In genomic region chr3:179750720-179751328, GRCh38 we compare ENCODE assay signal across 8 cellular contexts.
A peak's percentile ranks its signal among the peaks of the same experiment; 100 is the strongest.
DNase-seq lines count a peak whose midpoint lies in the region; ATAC-seq and TF ChIP-seq lines count a peak whose summit lies in the region.

No MANE protein-coding gene starts in this region.

- H3K4me2 ChIP-seq in MM.1S (ENCODE audit: low read depth, low read length) (no peak overlapping the region), mesendoderm (ENCODE audit: low read length) (no peak overlapping the region)

- no peaks in the 10 kb centered on the region for H3K79me1 ChIP-seq in mesendoderm (ENCODE audit: low read length)

- no peak overlapping the region for H3K27ac Mint-ChIP-seq in stimulated activated naive CD8-positive, alpha-beta T cell treated with anti-CD3 and anti-CD28 coated beads, Interleukin-15, amount 100 ng/mL, for 72 hours

- H3K27me3 Mint-ChIP-seq in stimulated activated naive CD8-positive, alpha-beta T cell treated with anti-CD3 and anti-CD28 coated beads, Interleukin-15, amount 100 ng/mL, for 72 hours: no peaks in the 10 kb centered on the region

- H3K27ac ChIP-seq in MM.1S (ENCODE audit: low read length): no peak overlapping the region
- no peak overlapping the region for H3K27ac ChIP-seq in mesendoderm (ENCODE audit: low read depth, low read length)
- H3K27ac ChIP-seq in uterus: no peak overlapping the region

- H2BK15ac ChIP-seq in mesendoderm (replicated peaks; ENCODE audit: low read depth): no peak overlapping the region

- H2BK5ac ChIP-seq in mesendoderm (ENCODE audit: low read length): no peak overlapping the region

- H3K9ac ChIP-seq in MM.1S (ENCODE audit: low read length) (no peak overlapping the region), adipocyte (ENCODE audit: low read length) (no peak overlapping the region), mesendoderm (ENCODE audit: low read length) (no peak overlapping the region)

- H3K4me3 Mint-ChIP-seq in stimulated activated naive CD8-positive, alpha-beta T cell treated with anti-CD3 and anti-CD28 coated beads, Interleukin-15, amount 100 ng/mL, for 72 hours: no peak overlapping the region

- no peaks in the 10 kb centered on the region for H3K9me3 Mint-ChIP-seq in stimulated activated naive CD8-positive, alpha-beta T cell treated with anti-CD3 and anti-CD28 coated beads, Interleukin-15, amount 100 ng/mL, for 72 hours

- no peak overlapping the region for H3K18ac ChIP-seq in mesendoderm (ENCODE audit: low read length)

- no peak for TF ChIP-seq POLR2A in uterus (IDR thresholded peaks at IDR 0.05)

- H3K9me2 ChIP-seq in MM.1S (replicated peaks; ENCODE audit: insufficient read depth, low read length): no peaks in the 10 kb centered on the region

- intact Hi-C loops in uterus (cut with DNase I; ENCODE audit: low total_unique reads): no loop called here

- H2AK5ac ChIP-seq in mesendoderm (ENCODE audit: low read length): no peak overlapping the region

- TF ChIP-seq CTCF in BE2C (IDR thresholded peaks at IDR 0.05; ENCODE audit: low read depth, low read length) (peak; percentile 79), MM.1S (IDR thresholded peaks at IDR 0.05; ENCODE audit: low read length) (peak; percentile 57), uterus (IDR thresholded peaks at IDR 0.05) (peak in 1 of 4 experiments; percentile 17)

- no peak overlapping the region for H2AFZ ChIP-seq in MM.1S (ENCODE audit: low read length)

- no CpG with 5 or more reads among the region's 6 CpGs for WGBS in mesendoderm (ENCODE audit: extremely low coverage, insufficient coverage, low lambda C conversion rate)

- DNase-seq in BE2C (peak; percentile 18), MM.1S (no peak), adipocyte (ENCODE audit: low read depth) (peak; percentile 64), mesendoderm (peak; percentile 35), uterus (no peak)
- DNase-seq in stimulated activated naive CD8-positive, alpha-beta T cell treated with anti-CD3 and anti-CD28 coated beads, Interleukin-15, amount 100 ng/mL, for 72 hours: no peak

- no peaks in the 10 kb centered on the region for H4K20me1 ChIP-seq in MM.1S (ENCODE audit: insufficient read depth, low read length)

- peak; percentile 69 for ATAC-seq in GM18502 (IDR thresholded peaks at IDR 0.05; ENCODE audit: poor library complexity, unreplicated experiment)
- no peak for ATAC-seq in stimulated activated naive CD8-positive, alpha-beta T cell treated with anti-CD3 and anti-CD28 coated beads, Interleukin-15, amount 100 ng/mL, for 72 hours
- no peak for ATAC-seq in HG03280 (IDR thresholded peaks at IDR 0.05; ENCODE audit: unreplicated experiment)

- H3K4ac ChIP-seq in mesendoderm (ENCODE audit: low read depth, low read length): no peak overlapping the region

- H4K5ac ChIP-seq in mesendoderm (ENCODE audit: low read length): no peak overlapping the region

- H3K79me2 ChIP-seq in MM.1S (ENCODE audit: low read length): no peaks in the 10 kb centered on the region
- H3K79me2 ChIP-seq in mesendoderm (ENCODE audit: control insufficient read depth, insufficient read depth, low read length): no peaks in the 10 kb centered on the region

- H3F3A ChIP-seq in MM.1S (ENCODE audit: insufficient read depth, low read length): no peaks in the 10 kb centered on the region

- H3K36me3 ChIP-seq in BE2C (peaks cover 5% of the 10 kb centered on the region; the same call in 1 of the 2 replicates), MM.1S (replicated peaks; ENCODE audit: insufficient read depth, low read length) (peaks cover 4% of the 10 kb centered on the region), adipocyte (ENCODE audit: control insufficient read depth, insufficient read depth, low read length, severe bottlenecking) (peaks cover 17% of the 10 kb centered on the region), mesendoderm (ENCODE audit: control insufficient read depth, insufficient read depth, low read length) (no peaks in the 10 kb centered on the region), uterus (no peaks in the 10 kb centered on the region)

- H3K23ac ChIP-seq in mesendoderm (ENCODE audit: low read length): no peak overlapping the region

- no peaks in the 10 kb centered on the region for H3K4me1 Mint-ChIP-seq in stimulated activated naive CD8-positive, alpha-beta T cell treated with anti-CD3 and anti-CD28 coated beads, Interleukin-15, amount 100 ng/mL, for 72 hours

- no peak overlapping the region for H4K8ac ChIP-seq in mesendoderm (ENCODE audit: low read depth, low read length)

- H3K9me3 ChIP-seq in BE2C: no peaks in the 10 kb centered on the region
- H3K9me3 ChIP-seq in MM.1S (replicated peaks; ENCODE audit: insufficient read depth, low read length): no peaks in the 10 kb centered on the region
- H3K9me3 ChIP-seq in adipocyte (ENCODE audit: control insufficient read depth, low read length): no peaks in the 10 kb centered on the region
- H3K9me3 ChIP-seq in uterus: no peaks in the 10 kb centered on the region

- H3K4me1 ChIP-seq in BE2C: no peaks in the 10 kb centered on the region
- H3K4me1 ChIP-seq in MM.1S (ENCODE audit: low read length): no peaks in the 10 kb centered on the region
- no peaks in the 10 kb centered on the region for H3K4me1 ChIP-seq in adipocyte (ENCODE audit: control insufficient read depth, insufficient read depth, low read length)
- no peaks in the 10 kb centered on the region for H3K4me1 ChIP-seq in mesendoderm (ENCODE audit: control insufficient read depth, low read depth, low read length)
- H3K4me1 ChIP-seq in uterus: no peaks in the 10 kb centered on the region

- H3K56ac ChIP-seq in mesendoderm (ENCODE audit: low read length): no peak overlapping the region

- no peaks in the 10 kb centered on the region for H3K27me3 ChIP-seq in BE2C
- H3K27me3 ChIP-seq in MM.1S (replicated peaks; ENCODE audit: insufficient read depth, low read length): no peaks in the 10 kb centered on the region
- H3K27me3 ChIP-seq in adipocyte (replicated peaks; ENCODE audit: control insufficient read depth, insufficient read depth, low read length): no peaks in the 10 kb centered on the region
- no peaks in the 10 kb centered on the region for H3K27me3 ChIP-seq in mesendoderm (ENCODE audit: insufficient read depth, low read length, poor library complexity)
- no peaks in the 10 kb centered on the region for H3K27me3 ChIP-seq in uterus

- no peak overlapping the region for H2BK120ac ChIP-seq in mesendoderm (ENCODE audit: low read depth, low read length)

- H3K4me3 ChIP-seq in BE2C (ENCODE audit: low read depth, low read length) (no peak overlapping the region), MM.1S (ENCODE audit: low read length) (no peak overlapping the region), adipocyte (ENCODE audit: low read length) (no peak overlapping the region), mesendoderm (ENCODE audit: low read length) (no peak overlapping the region), uterus (no peak overlapping the region)

Comparison
In these comparisons a context has a peak if more than half of its experiments do, and no peak if none do; other contexts are left out.
1. DNase-seq: peak in BE2C (single experiment), adipocyte (single experiment) and mesendoderm (single experiment); none in MM.1S (single experiment), uterus (0 of 2) and stimulated activated naive CD8-positive, alpha-beta T cell treated with anti-CD3 and anti-CD28 coated beads, Interleukin-15, amount 100 ng/mL, for 72 hours (0 of 2).